ENCODE assay signal across 1 cellular context in the genomic region with DNA sequence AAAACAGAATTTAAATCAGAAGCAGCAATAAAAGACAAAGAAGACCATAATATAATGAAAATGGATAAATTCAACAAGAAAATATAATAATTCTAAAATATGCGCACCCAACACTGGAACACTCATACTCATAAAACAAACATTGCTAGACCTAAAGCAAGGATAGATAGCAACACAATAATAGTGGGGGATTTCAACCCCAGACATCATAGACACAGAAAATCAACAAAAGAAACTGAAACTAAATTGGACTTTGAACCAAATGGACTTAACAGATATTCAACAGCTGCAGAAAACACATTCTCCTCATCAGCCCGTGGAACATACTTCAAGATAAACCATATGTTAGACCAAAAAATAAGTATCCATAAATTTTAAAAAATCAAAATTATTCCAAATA.
TF ChIP-seq lines count a peak whose summit lies in the region.

No MANE protein-coding gene starts in this region.

TF ChIP-seq in SK-N-SH treated with all-trans-retinoic acid at 6 μM for 48 hours, 23 proteins besides CTCF, POLR2A, EP300 and RAD21 (continued from another document):
- TF ChIP-seq ZNF565 (CRISPR knock-in tag; conservative IDR thresholded peaks at IDR 0.05; ENCODE audit: low read depth), result no peak
- TF ChIP-seq ZNF70 (CRISPR knock-in tag; IDR thresholded peaks at IDR 0.05), result no peak
- TF ChIP-seq, protein P1, sequence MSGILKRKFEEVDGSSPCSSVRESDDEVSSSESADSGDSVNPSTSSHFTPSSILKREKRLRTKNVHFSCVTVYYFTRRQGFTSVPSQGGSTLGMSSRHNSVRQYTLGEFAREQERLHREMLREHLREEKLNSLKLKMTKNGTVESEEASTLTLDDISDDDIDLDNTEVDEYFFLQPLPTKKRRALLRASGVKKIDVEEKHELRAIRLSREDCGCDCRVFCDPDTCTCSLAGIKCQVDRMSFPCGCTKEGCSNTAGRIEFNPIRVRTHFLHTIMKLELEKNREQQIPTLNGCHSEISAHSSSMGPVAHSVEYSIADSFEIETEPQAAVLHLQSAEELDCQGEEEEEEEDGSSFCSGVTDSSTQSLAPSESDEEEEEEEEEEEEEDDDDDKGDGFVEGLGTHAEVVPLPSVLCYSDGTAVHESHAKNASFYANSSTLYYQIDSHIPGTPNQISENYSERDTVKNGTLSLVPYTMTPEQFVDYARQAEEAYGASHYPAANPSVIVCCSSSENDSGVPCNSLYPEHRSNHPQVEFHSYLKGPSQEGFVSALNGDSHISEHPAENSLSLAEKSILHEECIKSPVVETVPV (CRISPR knock-in tag; IDR thresholded peaks at IDR 0.05), result no peak
- TF ChIP-seq SNAI2 (CRISPR knock-in tag; IDR thresholded peaks at IDR 0.05), result no peak
- no peak for TF ChIP-seq ZFP30 (CRISPR knock-in tag; IDR thresholded peaks at IDR 0.05)
